Comparison of ENCODE assay signal across 21 cellular contexts in the genomic region with DNA sequence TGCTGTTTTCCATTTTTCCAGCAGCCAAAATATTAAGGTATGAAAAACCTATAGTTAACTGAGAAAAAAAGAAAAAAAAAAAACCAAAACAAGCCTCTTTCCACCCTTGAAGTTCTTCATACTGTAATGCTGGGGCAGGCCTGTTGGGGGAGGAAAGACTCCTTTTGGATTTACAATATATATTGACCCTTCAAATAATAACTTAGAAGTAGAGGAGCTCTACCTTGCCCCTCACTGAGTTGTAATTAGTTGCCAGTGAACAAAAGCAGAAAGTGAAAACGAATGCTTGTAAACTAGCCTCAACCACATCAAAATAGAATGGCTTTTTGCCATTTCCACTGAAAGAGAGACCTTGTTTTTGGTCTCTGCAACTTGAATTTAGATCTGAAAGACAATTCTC.
DNase-seq lines count a peak whose midpoint lies in the region; ATAC-seq, FAIRE-seq and TF ChIP-seq lines count a peak whose summit lies in the region.
"Had no signal": no experiment of that assay in that cellular context is flagged by ENCODE, and none has a peak within 500 bp of the region (broad histone marks: within the 10 kb centered on the region; RNA-seq: fewer than 3 reads in every experiment).

No MANE protein-coding gene starts in this region.

- no peak for TF ChIP-seq POLR2A in NB4 (IDR thresholded peaks at IDR 0.05; ENCODE audit: extremely low read depth, insufficient read length)
- TF ChIP-seq POLR2A in H1 (IDR thresholded peaks at IDR 0.05; ENCODE audit: control extremely low read depth in 1 of 2, low read depth in 2 of 2, low read length in 2 of 2) = no peak

- H3K36me3 ChIP-seq in H1 (ENCODE audit: control insufficient read depth in 2 of 4, insufficient read depth in 4 of 4, low read length in 3 of 4) (no peaks in the 10 kb centered on the region), neural progenitor cell (no peaks in the 10 kb centered on the region)

- H3K9ac ChIP-seq in H1 (replicated peaks in 1 of 4; ENCODE audit: extremely low read depth in 1 of 4, low read depth in 3 of 4, low read length in 3 of 4) (no peak overlapping the region), neural progenitor cell (no peak overlapping the region)
- H3K9ac ChIP-seq: KMS-11 had no signal

- no peak overlapping the region for H3K27ac Mint-ChIP-seq in neural progenitor cell
- H3K27ac Mint-ChIP-seq: CD4-positive, alpha-beta T cell; T-helper 1 cell treated with Interleukin-12 subunit alpha and Interleukin-12 subunit beta and Interleukin-4 antibody, amounts not matched to agents 30 μg/mL and 1 μg/mL, for 36 hours had no signal

- H2BK20ac ChIP-seq in H1 (ENCODE audit: low read length) = no peak overlapping the region

- no peak overlapping the region for H2BK5ac ChIP-seq in H1 (ENCODE audit: low read depth, low read length)

- TF ChIP-seq RAD21 in H1 (IDR thresholded peaks at IDR 0.05 in 1 of 2, conservative IDR thresholded peaks at IDR 0.05 in 1 of 2; ENCODE audit: low read depth in 2 of 2, low read length in 2 of 2) = peak; percentile 27 to 41; a peak in 3 of 4 replicates

- no peak overlapping the region for H3K56ac ChIP-seq in H1 (replicated peaks; ENCODE audit: insufficient read length, low read depth, low read length)

- H2AFZ ChIP-seq in H1 (ENCODE audit: low read length) (no peak overlapping the region), neural progenitor cell (replicated peaks) (no peak overlapping the region)

- no peak overlapping the region for H4K91ac ChIP-seq in H1 (replicated peaks; ENCODE audit: insufficient read length, low read length)

- H4K20me1 ChIP-seq in H1 (replicated peaks in 1 of 2; ENCODE audit: control insufficient read depth in 1 of 2, insufficient read depth in 2 of 2, low read length in 2 of 2) = no peaks in the 10 kb centered on the region
- no peaks in the 10 kb centered on the region for H4K20me1 ChIP-seq in neural progenitor cell (ENCODE audit: low read depth)

- no peak for TF ChIP-seq EP300 in H1 (IDR thresholded peaks at IDR 0.05; ENCODE audit: borderline replicate concordance in 1 of 2, low read depth in 2 of 2, low read length in 2 of 2)

- H3K4me1 ChIP-seq in H1 (replicated peaks in 1 of 4; ENCODE audit: control insufficient read depth in 3 of 4, insufficient read depth in 4 of 4, low read length in 3 of 4) = no peaks in the 10 kb centered on the region
- H3K4me1 ChIP-seq in neural progenitor cell = no peaks in the 10 kb centered on the region
- H3K4me1 ChIP-seq: A549 had no signal

- POLR2A ChIA-PET in H1 (lab: Charles Lee; ENCODE audit: partially characterized antibody) = no interaction called here

- H3K79me2 ChIP-seq in H1 (ENCODE audit: control insufficient read depth in 1 of 2, insufficient read depth in 2 of 2, low read length in 2 of 2) = no peaks in the 10 kb centered on the region
- H3K79me2 ChIP-seq in neural progenitor cell (ENCODE audit: low read depth) = no peaks in the 10 kb centered on the region

- no peak overlapping the region for H2BK12ac ChIP-seq in H1 (ENCODE audit: low read depth, low read length)

- no peak overlapping the region for H3K4me3 Mint-ChIP-seq in neural progenitor cell
- H3K4me3 Mint-ChIP-seq: CD4-positive, alpha-beta T cell; T-helper 1 cell treated with Interleukin-12 subunit alpha and Interleukin-12 subunit beta and Interleukin-4 antibody, amounts not matched to agents 30 μg/mL and 1 μg/mL, for 36 hours had no signal

- no peak overlapping the region for H2BK15ac ChIP-seq in H1 (ENCODE audit: low read length)

- DNase-seq in ELR (ENCODE audit: low read depth) (peak; percentile 2), NB4 (ENCODE audit: low read depth) (peak; percentile 18), H1 (ENCODE audit: low read depth in 1 of 2, low spot score in 2 of 2) (no peak), neural progenitor cell (ENCODE audit: low spot score) (no peak), retina (no peak)
- no peak for DNase-seq in stimulated activated CD4-positive, alpha-beta T cell treated with anti-CD3 and anti-CD28 coated beads, Interleukin-1b, Interleukin-23, amount 100 ng/mL, for 48 hours
- DNase-seq: CD4-positive, alpha-beta T cell; COR-L47; IMR-90; NCI-H1417; NCI-H1694 treated with DMSO at 0.1 percent for 48 hours; NCI-H446; NCI-H526; PC-3; SHP77 had no signal

- H3K18ac ChIP-seq in H1 (ENCODE audit: extremely low read depth, low read length) = no peak overlapping the region

- FAIRE-seq in H1 (lab: Jason Lieb, UNC) = no peak
- FAIRE-seq: G401.6, GM18507 had no signal

- no peak for ATAC-seq in HG03025 (IDR thresholded peaks at IDR 0.05; ENCODE audit: low FRiP score, unreplicated experiment)
- ATAC-seq: A549, PC-3 had no signal

- no peak overlapping the region for H3K14ac ChIP-seq in H1 (ENCODE audit: insufficient read length)

- H3K4me2 ChIP-seq in H1 (ENCODE audit: insufficient read depth in 1 of 2, low read depth in 2 of 2, low read length in 2 of 2) (no peak overlapping the region), neural progenitor cell (no peak overlapping the region)
- H3K4me2 ChIP-seq: A549, KMS-11 had no signal

- no peak overlapping the region for H3K23ac ChIP-seq in H1 (ENCODE audit: insufficient read length)

- H3K9me3 Mint-ChIP-seq in neural progenitor cell = no peaks in the 10 kb centered on the region
- H3K9me3 Mint-ChIP-seq: T-helper 1 cell treated with Interleukin-12 subunit alpha and Interleukin-12 subunit beta and Interleukin-4 antibody, amounts not matched to agents 30 μg/mL and 1 μg/mL, for 36 hours had no signal

- no peak overlapping the region for H4K8ac ChIP-seq in H1 (ENCODE audit: extremely low read depth, insufficient read depth, low read length)

- CTCF ChIA-PET in H1 (lab: Charles Lee; ENCODE audit: partially characterized antibody) = interaction anchor here (1.1 to 1.2 kb wide), 2 partner anchors 11 to 15 kb away, joined by 3 to 5 read pairs; no protein-coding TSS in a partner anchor

- H3K27ac ChIP-seq in H1 (ENCODE audit: low read depth, low read length) = no peak overlapping the region
- no peak overlapping the region for H3K27ac ChIP-seq in neural progenitor cell
- H3K27ac ChIP-seq: A549, KMS-11 had no signal

- TF ChIP-seq CTCF in NB4 (IDR thresholded peaks at IDR 0.05; ENCODE audit: low read depth, low read length) (peak; percentile 11), H1 (IDR thresholded peaks at IDR 0.05; ENCODE audit: control extremely low read depth in 1 of 3, insufficient read depth in 1 of 3, low read depth in 1 of 3, low read length in 3 of 3) (peak in 1 of 3 experiments; percentile 28; a peak in 2 of 4 replicates), neural progenitor cell (IDR thresholded peaks at IDR 0.05) (peak; percentile 22)

- H3K79me1 ChIP-seq in H1 (ENCODE audit: low read depth, low read length) = no peaks in the 10 kb centered on the region

- H4K5ac ChIP-seq in H1 (ENCODE audit: insufficient read length, low read depth, low read length) = no peak overlapping the region

- WGBS in H1 (ENCODE audit: extremely low coverage in 1 of 2, insufficient coverage in 1 of 2, insufficient read length in 1 of 2, insufficient replicate concordance in 2 of 2, low coverage in 1 of 2, low lambda C conversion rate in 2 of 2, missing lambda C conversion rate in 1 of 2), 2 experiments = 71% methylated on average over 1 of the region's 1 CpG; no CpG with 5 or more reads in 1 of the 2 experiments

- no peak overlapping the region for H2AK5ac ChIP-seq in H1 (ENCODE audit: low read depth, low read length)

- no peak overlapping the region for H2BK120ac ChIP-seq in H1 (replicated peaks; ENCODE audit: low read depth, low read length)

- no peak overlapping the region for H3K4me3 ChIP-seq in NB4 (ENCODE audit: low read depth, low read length)
- H3K4me3 ChIP-seq in H1 (ENCODE audit: extremely low read depth in 1 of 4, insufficient read depth in 2 of 4, low read depth in 3 of 4, low read length in 4 of 4) = no peak overlapping the region
- no peak overlapping the region for H3K4me3 ChIP-seq in neural progenitor cell
- H3K4me3 ChIP-seq: A549 had no signal

- H3K27me3 ChIP-seq in H1 (replicated peaks in 1 of 4; ENCODE audit: control insufficient read depth in 3 of 4, extremely low read depth in 1 of 4, insufficient read depth in 3 of 4, low read length in 3 of 4) = no peaks in the 10 kb centered on the region
- no peaks in the 10 kb centered on the region for H3K27me3 ChIP-seq in neural progenitor cell

- H3K4ac ChIP-seq in H1 (replicated peaks; ENCODE audit: insufficient read length, low read depth, low read length) = no peak overlapping the region

- H3K23me2 ChIP-seq in H1 (ENCODE audit: low read depth, low read length) = no peaks in the 10 kb centered on the region

- no peaks in the 10 kb centered on the region for H3F3A ChIP-seq in neural progenitor cell (ENCODE audit: low read depth)

- no peaks in the 10 kb centered on the region for H3K4me1 Mint-ChIP-seq in neural progenitor cell

- H3K9me3 ChIP-seq in H1 (ENCODE audit: insufficient read depth in 2 of 2, low read depth in 1 of 2, low read length in 1 of 2) (no peaks in the 10 kb centered on the region), neural progenitor cell (ENCODE audit: low read depth) (no peaks in the 10 kb centered on the region)
- H3K9me3 ChIP-seq: A549 had no signal

- no peaks in the 10 kb centered on the region for H3K36me3 Mint-ChIP-seq in neural progenitor cell

- peaks cover 13% of the 10 kb centered on the region for H3K27me3 Mint-ChIP-seq in neural progenitor cell (ENCODE audit: insufficient read depth, low read depth)
- H3K27me3 Mint-ChIP-seq: CD4-positive, alpha-beta T cell had no signal

TF ChIP-seq in H1, 55 proteins besides CTCF, POLR2A, EP300 and RAD21:
- no peak for TF ChIP-seq CHD2 (IDR thresholded peaks at IDR 0.05; ENCODE audit: low read length)
- no peak for TF ChIP-seq NANOG (IDR thresholded peaks at IDR 0.05; ENCODE audit: insufficient read depth, low read depth, low read length, poor library complexity, severe bottlenecking)
- no peak for TF ChIP-seq SAP30 (IDR thresholded peaks at IDR 0.05; ENCODE audit: insufficient read depth, insufficient replicate concordance, low read length)
- no peak for TF ChIP-seq HDAC2 (IDR thresholded peaks at IDR 0.05; ENCODE audit: borderline replicate concordance in 1 of 2, low read depth in 2 of 2, low read length in 2 of 2)
- no peak for TF ChIP-seq SP4 (IDR thresholded peaks at IDR 0.05; ENCODE audit: low read length)
- no peak for TF ChIP-seq BCL11A (IDR thresholded peaks at IDR 0.05; ENCODE audit: low read depth in 2 of 2, low read length in 2 of 2)
- TF ChIP-seq RFX5 (IDR thresholded peaks at IDR 0.05; ENCODE audit: borderline replicate concordance, low read depth, low read length) = no peak
- no peak for TF ChIP-seq TEAD4 (IDR thresholded peaks at IDR 0.05; ENCODE audit: low read depth, low read length)
- TF ChIP-seq CBX5 (IDR thresholded peaks at IDR 0.05; ENCODE audit: low read depth, low read length) = no peak
- TF ChIP-seq BACH1 (IDR thresholded peaks at IDR 0.05; ENCODE audit: low read length) = no peak
- no peak for TF ChIP-seq KDM1A (IDR thresholded peaks at IDR 0.05; ENCODE audit: borderline replicate concordance, low read length)
- TF ChIP-seq SP2 (IDR thresholded peaks at IDR 0.05; ENCODE audit: low read length) = no peak
- no peak for TF ChIP-seq CREB1 (IDR thresholded peaks at IDR 0.05)
- TF ChIP-seq JUND (IDR thresholded peaks at IDR 0.05; ENCODE audit: low read length) = no peak

Comparison
In these comparisons a context has a peak if more than half of its experiments do, and no peak if none do; other contexts are left out.
1. DNase-seq: peak in ELR (single experiment) and NB4 (single experiment); none in H1 (0 of 2), neural progenitor cell (single experiment), retina (single experiment) and stimulated activated CD4-positive, alpha-beta T cell treated with anti-CD3 and anti-CD28 coated beads, Interleukin-1b, Interleukin-23, amount 100 ng/mL, for 48 hours (single experiment).